Comparison of ENCODE assay signal across 27 cellular contexts in the genomic region with DNA sequence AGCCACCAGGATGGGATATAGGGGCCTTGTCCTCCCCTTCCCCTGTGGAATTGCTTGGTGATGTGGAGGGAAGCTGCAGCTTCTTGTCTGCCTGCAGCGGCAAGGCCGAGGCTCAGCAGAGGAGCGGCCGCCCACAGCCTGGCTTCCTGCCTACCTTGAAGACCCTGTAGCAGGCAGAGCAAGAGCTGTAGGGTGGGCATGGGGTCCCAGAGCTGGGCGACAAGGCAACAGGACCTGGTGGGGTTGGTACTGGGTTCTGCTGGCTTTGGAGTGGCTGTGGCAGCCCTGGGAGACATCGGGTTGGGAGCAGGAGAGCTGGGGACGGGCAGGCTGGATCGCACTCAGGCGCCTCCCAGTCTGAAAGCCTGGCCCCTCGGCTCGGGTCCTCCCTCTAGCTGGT. TPM values are rescaled to one million over a fixed set of nuclear protein-coding genes. Genes with fewer than 3 reads are reported as not detected.
"Had no signal": no experiment of that assay in that cellular context is flagged by ENCODE, and none has a peak within 500 bp of the region (broad histone marks: within the 10 kb centered on the region; RNA-seq: fewer than 3 reads in every experiment).

No MANE protein-coding gene starts in this region.

- H3K9me3 Mint-ChIP-seq: memory B cell; natural killer cell treated with Interleukin-12 subunit alpha and Interleukin-12 subunit beta and Interleukin-15 and Interleukin-18, amount 100 ng/mL, for 72 hours; stimulated activated naive B cell treated with anti-CD40 and anti-IgM and Interleukin-4, amounts not matched to agents 10 μg/mL and 1 μg/mL and 100 μg/mL, for 72 hours; stimulated activated naive CD8-positive, alpha-beta T cell treated with anti-CD3 and anti-CD28 coated beads, Interleukin-15, Interleukin-2, amounts not matched to agents 100 ng/mL and 50 ng/mL, for 24 hours had no signal

- H3K4me2 ChIP-seq: hepatocyte had no signal

- H3K36me3 Mint-ChIP-seq: memory B cell; natural killer cell treated with Interleukin-12 subunit alpha and Interleukin-12 subunit beta and Interleukin-15 and Interleukin-18, amount 100 ng/mL, for 72 hours had no signal

- H3K36me3 ChIP-seq: gastrocnemius medialis, heart left ventricle, spleen, thoracic aorta, tibial nerve, upper lobe of left lung had no signal

- H3K27me3 Mint-ChIP-seq: natural killer cell treated with Interleukin-12 subunit alpha and Interleukin-12 subunit beta and Interleukin-15 and Interleukin-18, amount 100 ng/mL, for 72 hours had no signal

- H3K4me3 ChIP-seq: dorsolateral prefrontal cortex, gastrocnemius medialis, heart left ventricle, hepatocyte, lung, psoas muscle, skin epidermis, spleen, thoracic aorta, tibial nerve, upper lobe of left lung had no signal

- DNase-seq: dorsolateral prefrontal cortex; effector CD4-positive, alpha-beta T cell; foreskin fibroblast; gastrocnemius medialis; heart left ventricle; kidney; nucleus accumbens; psoas muscle; spleen; stimulated activated CD4-positive, alpha-beta T cell treated with anti-CD3 and anti-CD28 coated beads, Interleukin-2, amount 100 ng/mL, for 48 hours; stimulated activated naive B cell treated with anti-CD40 and anti-IgM and Interleukin-4, amounts not matched to agents 10 μg/mL and 1 μg/mL and 100 μg/mL, for 72 hours had no signal

- H3K27me3 ChIP-seq: hepatocyte had no signal

- H3K27ac Mint-ChIP-seq: memory B cell; natural killer cell treated with Interleukin-12 subunit alpha and Interleukin-12 subunit beta and Interleukin-15 and Interleukin-18, amount 100 ng/mL, for 72 hours; stimulated activated naive B cell treated with anti-CD40 and anti-IgM and Interleukin-4, amounts not matched to agents 10 μg/mL and 1 μg/mL and 100 μg/mL, for 72 hours; stimulated activated naive CD8-positive, alpha-beta T cell treated with anti-CD3 and anti-CD28 coated beads, Interleukin-15, Interleukin-2, amounts not matched to agents 100 ng/mL and 50 ng/mL, for 24 hours had no signal

- H3K27ac ChIP-seq: gastrocnemius medialis, heart left ventricle, hepatocyte, psoas muscle, spleen, thoracic aorta, tibial nerve, upper lobe of left lung had no signal

- H3K9me3 ChIP-seq: gastrocnemius medialis, heart left ventricle, psoas muscle, spleen, thoracic aorta, tibial nerve, upper lobe of left lung had no signal

- H3K4me3 Mint-ChIP-seq: memory B cell; natural killer cell treated with Interleukin-12 subunit alpha and Interleukin-12 subunit beta and Interleukin-15 and Interleukin-18, amount 100 ng/mL, for 72 hours; stimulated activated naive B cell treated with anti-CD40 and anti-IgM and Interleukin-4, amounts not matched to agents 10 μg/mL and 1 μg/mL and 100 μg/mL, for 72 hours; stimulated activated naive CD8-positive, alpha-beta T cell treated with anti-CD3 and anti-CD28 coated beads, Interleukin-15, Interleukin-2, amounts not matched to agents 100 ng/mL and 50 ng/mL, for 24 hours had no signal

RNA-seq across cellular contexts. Expression of a gene that starts 22.7 kb away (rescaled TPM):
- total RNA-seq: dorsolateral prefrontal cortex; esophagus mucosa; gastrocnemius medialis; glomerular endothelial cell; heart left ventricle; hepatocyte; kidney; left lobe of liver; liver; lung; mononuclear cell; natural killer cell treated with Interleukin-12 subunit alpha and Interleukin-12 subunit beta and Interleukin-15 and Interleukin-18, amount 100 ng/mL, for 72 hours; osteocyte; psoas muscle; renal cortical epithelial cell; spleen; thoracic aorta; tibial nerve; upper lobe of left lung had no signal
